Comparison of ENCODE assay signal across 9 cellular contexts in the genomic region with DNA sequence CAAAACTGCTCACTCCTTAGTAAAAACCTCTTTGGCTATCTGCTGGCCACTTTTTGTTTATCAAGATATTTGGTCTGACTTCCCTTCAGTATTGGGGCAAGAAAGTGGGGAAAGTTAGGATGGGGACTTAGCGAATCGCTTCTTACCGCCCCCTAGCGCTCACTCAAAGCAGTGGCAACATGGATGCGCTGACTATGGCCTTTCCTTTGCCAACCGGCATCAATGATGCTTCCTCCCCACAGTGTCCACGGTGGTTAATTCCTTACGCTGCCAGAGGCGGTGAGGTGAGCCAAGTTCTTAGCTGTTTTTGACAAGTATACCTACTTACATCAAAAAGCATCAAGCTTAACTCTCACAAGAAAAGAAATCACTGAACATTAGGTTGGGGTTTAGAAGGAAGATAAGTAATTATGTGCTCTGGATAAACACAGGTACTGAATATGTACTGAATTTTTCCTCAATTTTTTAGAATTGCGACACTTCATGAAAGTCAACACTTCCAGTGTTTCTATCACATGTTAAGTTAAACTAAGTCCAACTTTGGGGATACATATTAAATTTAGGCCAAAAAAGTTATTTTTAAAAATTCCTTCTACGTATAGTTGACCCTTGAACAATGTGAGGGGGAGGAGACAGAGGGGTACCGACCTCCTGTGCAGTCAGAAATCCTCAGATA.
DNase-seq lines count a peak whose midpoint lies in the region; ATAC-seq and TF ChIP-seq lines count a peak whose summit lies in the region.
"Had no signal": no experiment of that assay in that cellular context is flagged by ENCODE, and none has a peak within 500 bp of the region (broad histone marks: within the 10 kb centered on the region; RNA-seq: fewer than 3 reads in every experiment).

No MANE protein-coding gene starts in this region.

- no peak overlapping the region for H3K27ac ChIP-seq in esophagus squamous epithelium

- H3K4me3 ChIP-seq in esophagus squamous epithelium, result no peak overlapping the region

- H3K9me3 ChIP-seq in esophagus squamous epithelium, result no peaks in the 10 kb centered on the region

- H3K27me3 ChIP-seq in esophagus squamous epithelium, result no peaks in the 10 kb centered on the region

- H3K4me1 Mint-ChIP-seq in activated CD8-positive, alpha-beta T cell treated with anti-CD3 and anti-CD28 coated beads for 36 hours (ENCODE audit: low read depth), result peaks cover 44% of the 10 kb centered on the region
- H3K4me1 Mint-ChIP-seq in activated CD8-positive, alpha-beta T cell treated with anti-CD3 and anti-CD28 coated beads, Interleukin-2, amount 10 ng/mL, durations not matched to agents 7 days and 5 days (ENCODE audit: low read depth), result peaks cover 30% of the 10 kb centered on the region

- no peaks in the 10 kb centered on the region for H3K36me3 ChIP-seq in esophagus squamous epithelium

- 74 to 77% methylated on average over 12 of the region's 12 CpGs for WGBS in esophagus squamous epithelium, 2 donors

- H3K36me3 Mint-ChIP-seq in activated CD8-positive, alpha-beta T cell treated with anti-CD3 and anti-CD28 coated beads for 36 hours (ENCODE audit: low read depth), result peaks cover 5% of the 10 kb centered on the region
- no peaks in the 10 kb centered on the region for H3K36me3 Mint-ChIP-seq in activated CD8-positive, alpha-beta T cell treated with anti-CD3 and anti-CD28 coated beads, Interleukin-2, amount 10 ng/mL, durations not matched to agents 7 days and 5 days (ENCODE audit: low read depth)

- intact Hi-C loops in activated CD8-positive, alpha-beta T cell treated with anti-CD3 and anti-CD28 coated beads for 36 hours (cut with micrococcal nuclease), result no loop called here
- intact Hi-C loops in esophagus squamous epithelium (cut with DNase I) (no loop called here), sciatic nerve (cut with DNase I) (no loop called here)

- no peaks in the 10 kb centered on the region for H3K27me3 Mint-ChIP-seq in activated CD8-positive, alpha-beta T cell treated with anti-CD3 and anti-CD28 coated beads for 36 hours
- peaks cover 2% of the 10 kb centered on the region for H3K27me3 Mint-ChIP-seq in activated CD8-positive, alpha-beta T cell treated with anti-CD3 and anti-CD28 coated beads, Interleukin-2, amount 10 ng/mL, durations not matched to agents 7 days and 5 days (ENCODE audit: low read depth)

- peak; percentile 22 for DNase-seq in activated CD8-positive, alpha-beta T cell treated with anti-CD3 and anti-CD28 coated beads for 36 hours
- DNase-seq in activated CD8-positive, alpha-beta T cell treated with anti-CD3 and anti-CD28 coated beads, Interleukin-2, amount 10 ng/mL, durations not matched to agents 7 days and 5 days, result no peak
- DNase-seq in NCI-H460 (ENCODE audit: extremely low read depth, low read depth), result peak; percentile 24
- no peak for DNase-seq in esophagus squamous epithelium (lab: John Stamatoyannopoulos, UW)
- DNase-seq in sciatic nerve (ENCODE audit: low spot score), result no peak
- no peak for DNase-seq in activated CD4-positive, alpha-beta T cell treated with anti-CD3 and anti-CD28 coated beads, Interleukin-2, amount 50 U/mL, for 48 hours
- DNase-seq in activated CD4-positive, alpha-beta T cell treated with anti-CD3 and anti-CD28 coated beads, Interleukin-2, amount 50 U/mL, for 1 hour, result no peak
- no peak for DNase-seq in cerebellar nuclear complex (lab: John Stamatoyannopoulos, UW)
- DNase-seq: anterior cingulate cortex had no signal

- peak; percentile 24 for TF ChIP-seq CTCF in activated CD8-positive, alpha-beta T cell treated with anti-CD3 and anti-CD28 coated beads for 36 hours (IDR thresholded peaks at IDR 0.05)
- peak in 4 of 6 experiments; percentile 11 to 48 (median 25) for TF ChIP-seq CTCF in esophagus squamous epithelium (IDR thresholded peaks at IDR 0.05)

- H3K27ac Mint-ChIP-seq in activated CD8-positive, alpha-beta T cell treated with anti-CD3 and anti-CD28 coated beads for 36 hours, result no peak overlapping the region
- no peak overlapping the region for H3K27ac Mint-ChIP-seq in activated CD8-positive, alpha-beta T cell treated with anti-CD3 and anti-CD28 coated beads, Interleukin-2, amount 10 ng/mL, durations not matched to agents 7 days and 5 days

- no peak for TF ChIP-seq POLR2A in esophagus squamous epithelium (IDR thresholded peaks at IDR 0.05)

- no peaks in the 10 kb centered on the region for H3K9me3 Mint-ChIP-seq in activated CD8-positive, alpha-beta T cell treated with anti-CD3 and anti-CD28 coated beads for 36 hours
- no peaks in the 10 kb centered on the region for H3K9me3 Mint-ChIP-seq in activated CD8-positive, alpha-beta T cell treated with anti-CD3 and anti-CD28 coated beads, Interleukin-2, amount 10 ng/mL, durations not matched to agents 7 days and 5 days (ENCODE audit: insufficient read depth)

- no peak overlapping the region for H3K4me3 Mint-ChIP-seq in activated CD8-positive, alpha-beta T cell treated with anti-CD3 and anti-CD28 coated beads for 36 hours
- H3K4me3 Mint-ChIP-seq in activated CD8-positive, alpha-beta T cell treated with anti-CD3 and anti-CD28 coated beads, Interleukin-2, amount 10 ng/mL, durations not matched to agents 7 days and 5 days, result no peak overlapping the region

- no peak for ATAC-seq in activated CD8-positive, alpha-beta T cell treated with anti-CD3 and anti-CD28 coated beads for 36 hours
- ATAC-seq in activated CD8-positive, alpha-beta T cell treated with anti-CD3 and anti-CD28 coated beads, Interleukin-2, amount 10 ng/mL, durations not matched to agents 7 days and 5 days, result no peak
- peak; percentile 19 for ATAC-seq in sciatic nerve

- H3K4me1 ChIP-seq in esophagus squamous epithelium, result peaks cover 0 to 18% (median 5%) of the 10 kb centered on the region in 3 donors

- CTCF ChIA-PET in activated CD8-positive, alpha-beta T cell treated with anti-CD3 and anti-CD28 coated beads for 36 hours (lab: Charles Lee), result interaction anchor here (1.0 kb wide), 1 partner anchor 33 kb away, joined by 3 read pairs; no protein-coding TSS in a partner anchor
- CTCF ChIA-PET in activated CD8-positive, alpha-beta T cell treated with anti-CD3 and anti-CD28 coated beads, Interleukin-2, amount 10 ng/mL, durations not matched to agents 7 days and 5 days (lab: Charles Lee), result interaction anchor here (1.0 kb wide), 1 partner anchor 64 kb away, joined by 3 read pairs; no protein-coding TSS in a partner anchor

- POLR2A ChIA-PET in activated CD8-positive, alpha-beta T cell treated with anti-CD3 and anti-CD28 coated beads for 36 hours (lab: Charles Lee), result interaction anchor here (0.7 kb wide), 1 partner anchor 36 kb away, joined by 3 read pairs; no protein-coding TSS in a partner anchor
- POLR2A ChIA-PET in activated CD8-positive, alpha-beta T cell treated with anti-CD3 and anti-CD28 coated beads, Interleukin-2, amount 10 ng/mL, durations not matched to agents 7 days and 5 days (lab: Charles Lee), result no interaction called here

Comparison
In these comparisons a context has a peak if more than half of its experiments do, and no peak if none do; other contexts are left out.
1. DNase-seq: peak in activated CD8-positive, alpha-beta T cell treated with anti-CD3 and anti-CD28 coated beads for 36 hours (single experiment) and NCI-H460 (single experiment); none in activated CD8-positive, alpha-beta T cell treated with anti-CD3 and anti-CD28 coated beads, Interleukin-2, amount 10 ng/mL, durations not matched to agents 7 days and 5 days (single experiment), esophagus squamous epithelium (single experiment), sciatic nerve (single experiment), activated CD4-positive, alpha-beta T cell treated with anti-CD3 and anti-CD28 coated beads, Interleukin-2, amount 50 U/mL, for 48 hours (0 of 2), activated CD4-positive, alpha-beta T cell treated with anti-CD3 and anti-CD28 coated beads, Interleukin-2, amount 50 U/mL, for 1 hour (single experiment) and cerebellar nuclear complex (0 of 2).